ENCODE assay signal across 9 cellular contexts in the genomic region with DNA sequence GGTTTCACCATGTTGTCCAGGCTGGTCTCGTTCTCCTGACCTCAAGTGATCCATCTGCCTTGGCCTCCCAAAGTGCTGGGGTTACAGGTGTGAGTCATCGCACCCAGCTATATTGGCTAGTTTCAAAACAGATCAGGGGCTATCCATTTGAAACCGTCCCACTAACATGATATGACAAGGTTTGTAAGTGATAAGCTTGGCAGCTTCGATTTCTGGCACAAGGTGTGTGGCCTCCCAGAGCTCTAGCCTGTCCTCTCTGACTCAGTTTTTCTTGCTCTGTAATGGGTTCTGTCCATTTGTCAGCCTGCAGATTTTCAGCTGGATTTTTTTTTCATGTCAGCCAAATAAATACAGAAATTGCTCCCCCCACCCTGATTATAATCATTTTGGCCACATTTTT. TPM values are rescaled to one million over a fixed set of nuclear protein-coding genes. Genes with fewer than 3 reads are reported as not detected.
DNase-seq lines count a peak whose midpoint lies in the region; ATAC-seq, FAIRE-seq and TF ChIP-seq lines count a peak whose summit lies in the region.
"Had no signal": no experiment of that assay in that cellular context is flagged by ENCODE, and none has a peak within 500 bp of the region (broad histone marks: within the 10 kb centered on the region; RNA-seq: fewer than 3 reads in every experiment).

No MANE protein-coding gene starts in this region.

- no peak overlapping the region for H3K27ac ChIP-seq in sigmoid colon

- no peaks in the 10 kb centered on the region for H3K4me1 ChIP-seq in sigmoid colon

- H3K4me3 ChIP-seq in NB4 (ENCODE audit: low read depth, low read length) (no peak overlapping the region), sigmoid colon (no peak overlapping the region)

- H3K27me3 ChIP-seq in sigmoid colon, result no peaks in the 10 kb centered on the region

- WGBS in sigmoid colon, 2 donors, result 75 to 84% methylated on average over 4 of the region's 4 CpGs

- no peak for TF ChIP-seq EP300 in sigmoid colon (IDR thresholded peaks at IDR 0.05)

- no peaks in the 10 kb centered on the region for H3K36me3 Mint-ChIP-seq in activated naive CD4-positive, alpha-beta T cell treated with anti-CD3 and anti-CD28 coated beads, Interleukin-2, amount 10 ng/mL, durations not matched to agents 7 days and 5 days
- H3K36me3 Mint-ChIP-seq in stimulated activated effector memory CD8-positive, alpha-beta T cell treated with anti-CD3 and anti-CD28 coated beads, Interleukin-12 subunit alpha, Interleukin-12 subunit beta, amount 100 ng/mL, for 72 hours, result no peaks in the 10 kb centered on the region

- no peaks in the 10 kb centered on the region for H3K27me3 Mint-ChIP-seq in activated naive CD4-positive, alpha-beta T cell treated with anti-CD3 and anti-CD28 coated beads, Interleukin-2, amount 10 ng/mL, durations not matched to agents 7 days and 5 days

- FAIRE-seq in H54 (lab: Jason Lieb, UNC), result no peak

- CTCF ChIA-PET in activated naive CD4-positive, alpha-beta T cell treated with anti-CD3 and anti-CD28 coated beads, Interleukin-2, amount 10 ng/mL, durations not matched to agents 7 days and 5 days (lab: Charles Lee), result interaction anchor here (0.6 to 2.9 kb wide), 5 partner anchors 19 to 89 kb away, joined by 3 to 16 read pairs (median 7); a partner anchor contains a TSS

- ATAC-seq in HG02588 (IDR thresholded peaks at IDR 0.05; ENCODE audit: unreplicated experiment), result peak; percentile 62
- ATAC-seq in stimulated activated effector memory CD8-positive, alpha-beta T cell treated with anti-CD3 and anti-CD28 coated beads, Interleukin-12 subunit alpha, Interleukin-12 subunit beta, amount 100 ng/mL, for 72 hours, result peak; percentile 83

- no peaks in the 10 kb centered on the region for H3K9me3 ChIP-seq in sigmoid colon

- DNase-seq in activated naive CD4-positive, alpha-beta T cell treated with anti-CD3 and anti-CD28 coated beads, Interleukin-2, amount 10 ng/mL, durations not matched to agents 7 days and 5 days, result no peak
- DNase-seq in activated naive CD4-positive, alpha-beta T cell treated with anti-CD3 and anti-CD28 coated beads, Interleukin-2, amount 50 U/mL, for 16 hours, result no peak
- DNase-seq in NB4 (ENCODE audit: low read depth) (peak; percentile 14), H54 (ENCODE audit: insufficient read length, low spot score) (no peak), NOMO-1 (lab: John Stamatoyannopoulos, UW; ENCODE audit: unreplicated experiment in 2 of 2) (no peak), sigmoid colon (no peak)
- DNase-seq in stimulated activated effector memory CD8-positive, alpha-beta T cell treated with anti-CD3 and anti-CD28 coated beads, Interleukin-12 subunit alpha, Interleukin-12 subunit beta, amount 100 ng/mL, for 72 hours (ENCODE audit: low spot score in 2 of 2), result peak in 1 of 2 donors; percentile 54
- DNase-seq: activated gamma-delta T cell had no signal

- no peaks in the 10 kb centered on the region for H3K36me3 ChIP-seq in sigmoid colon

- H3K4me3 Mint-ChIP-seq in activated naive CD4-positive, alpha-beta T cell treated with anti-CD3 and anti-CD28 coated beads, Interleukin-2, amount 10 ng/mL, durations not matched to agents 7 days and 5 days, result no peak overlapping the region
- peak overlapping the region; percentile 6 for H3K4me3 Mint-ChIP-seq in stimulated activated effector memory CD8-positive, alpha-beta T cell treated with anti-CD3 and anti-CD28 coated beads, Interleukin-12 subunit alpha, Interleukin-12 subunit beta, amount 100 ng/mL, for 72 hours

- H3K4me1 Mint-ChIP-seq in activated naive CD4-positive, alpha-beta T cell treated with anti-CD3 and anti-CD28 coated beads, Interleukin-2, amount 10 ng/mL, durations not matched to agents 7 days and 5 days, result peaks cover 41% of the 10 kb centered on the region
- H3K4me1 Mint-ChIP-seq in stimulated activated effector memory CD8-positive, alpha-beta T cell treated with anti-CD3 and anti-CD28 coated beads, Interleukin-12 subunit alpha, Interleukin-12 subunit beta, amount 100 ng/mL, for 72 hours, result peaks cover 22% of the 10 kb centered on the region

- TF ChIP-seq CTCF in NB4 (IDR thresholded peaks at IDR 0.05; ENCODE audit: low read depth, low read length) (no peak), sigmoid colon (IDR thresholded peaks at IDR 0.05) (no peak)

- peak overlapping the region; percentile 20 for H3K27ac Mint-ChIP-seq in activated naive CD4-positive, alpha-beta T cell treated with anti-CD3 and anti-CD28 coated beads, Interleukin-2, amount 10 ng/mL, durations not matched to agents 7 days and 5 days
- no peak overlapping the region for H3K27ac Mint-ChIP-seq in stimulated activated effector memory CD8-positive, alpha-beta T cell treated with anti-CD3 and anti-CD28 coated beads, Interleukin-12 subunit alpha, Interleukin-12 subunit beta, amount 100 ng/mL, for 72 hours

- intact Hi-C loops in sigmoid colon (cut with DNase I), result no loop called here

- TF ChIP-seq POLR2A in NB4 (IDR thresholded peaks at IDR 0.05; ENCODE audit: extremely low read depth, insufficient read length) (no peak), H54 (IDR thresholded peaks at IDR 0.05; ENCODE audit: low read depth, low read length) (no peak), sigmoid colon (IDR thresholded peaks at IDR 0.05) (no peak)

- no peaks in the 10 kb centered on the region for H3K9me3 Mint-ChIP-seq in activated naive CD4-positive, alpha-beta T cell treated with anti-CD3 and anti-CD28 coated beads, Interleukin-2, amount 10 ng/mL, durations not matched to agents 7 days and 5 days
- H3K9me3 Mint-ChIP-seq in stimulated activated effector memory CD8-positive, alpha-beta T cell treated with anti-CD3 and anti-CD28 coated beads, Interleukin-12 subunit alpha, Interleukin-12 subunit beta, amount 100 ng/mL, for 72 hours, result no peaks in the 10 kb centered on the region

RNA-seq across cellular contexts. Expression of a gene that starts 31.8 kb away (rescaled TPM):
- total RNA-seq in sigmoid colon, result 10 to 100 TPM; 14.9 to 23.5 (median 20.0) TPM
- polyA plus RNA-seq in sigmoid colon, result 1 to 10 TPM; 3.6 to 5.0 (median 4.2) TPM

RNA-seq across cellular contexts. Expression of a gene that starts 55.5 kb away (rescaled TPM):
- 10 to 100 TPM; 14.0 to 20.5 (median 15.1) TPM for total RNA-seq in sigmoid colon
- polyA plus RNA-seq in sigmoid colon, result 10 to 100 TPM in 1 of 3 donors, 1 to 10 TPM in 2; 5.4 to 13.1 (median 7.2) TPM
